In genomic region chrX:50381729-50382415, GRCh38 we compare ENCODE assay signal across 11 cellular contexts.
"Had no signal": no experiment of that assay in that cellular context is flagged by ENCODE, and none has a peak within 500 bp of the region (broad histone marks: within the 10 kb centered on the region; RNA-seq: fewer than 3 reads in every experiment).

No MANE protein-coding gene starts in this region.

- H3K9me3 Mint-ChIP-seq: GM23338 had no signal

- H3K36me3 ChIP-seq: HAP-1 had no signal

- H3K4me2 ChIP-seq: GM23338 had no signal

- H3K27ac Mint-ChIP-seq: GM23338, H9, HFFc6 had no signal

- H3K4me3 ChIP-seq: GM23248, GM23338, HAP-1 had no signal

- ATAC-seq: GM23338, HCT116 had no signal

- H3K27ac ChIP-seq: GM23248 had no signal

- H3K9ac ChIP-seq: GM23248 had no signal

- H3K4me1 ChIP-seq: HAP-1 had no signal

- FAIRE-seq: H1, H54 had no signal

- H2AFZ ChIP-seq: GM23248, GM23338 had no signal

- DNase-seq: GM23248, GOT3, H7, H9, HCEC 1CT, HFFc6 had no signal

- H3K4me1 Mint-ChIP-seq: GM23338, H9 had no signal

- H3K9me3 ChIP-seq: HAP-1 had no signal

- H3K4me3 Mint-ChIP-seq: GM23338, H9, HFFc6 had no signal
